7 cellular contexts compared by ENCODE assay signal in the genomic region with DNA sequence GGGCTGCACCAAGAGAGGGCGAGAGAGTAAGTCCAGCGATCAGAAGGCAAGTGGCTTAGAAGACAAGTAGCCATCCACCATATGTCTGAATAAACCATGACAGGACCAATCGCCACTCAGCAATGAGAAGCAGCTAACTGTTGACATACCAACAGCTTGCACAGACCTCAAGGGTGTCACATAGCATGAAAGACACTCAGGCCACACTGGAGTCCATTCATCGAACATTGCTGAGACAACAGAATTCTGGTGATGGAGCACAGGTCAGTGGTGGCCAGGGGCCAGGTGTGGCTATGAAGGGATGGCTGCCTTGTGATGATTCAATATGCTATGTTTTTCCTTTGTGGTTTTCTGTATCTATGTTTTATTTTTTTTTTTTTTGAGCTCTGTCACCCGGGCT.
A peak's percentile ranks its signal among the peaks of the same experiment; 100 is the strongest.
DNase-seq lines count a peak whose midpoint lies in the region; TF ChIP-seq lines count a peak whose summit lies in the region.
"Not testable (repeated sequence)": the region's sequence is repeated elsewhere in the genome, so short reads cannot be mapped to it uniquely, and the experiment has no call there.

No MANE protein-coding gene starts in this region.

- POLR2A ChIA-PET in AG04449 (lab: Yijun Ruan, JAX): not testable (repeated sequence)

- peaks cover 14% of the 10 kb centered on the region for H3K36me3 ChIP-seq in brain microvascular endothelial cell (replicated peaks)

- H3K4me3 ChIP-seq in AG04449 (ENCODE audit: low read depth, low read length); brain microvascular endothelial cell (ENCODE audit: low read depth, low read length); fibroblast of mammary gland (ENCODE audit: control insufficient read depth, low read depth, low read length): not testable (repeated sequence)

- in situ Hi-C loops in brain microvascular endothelial cell (cut with HindIII; ENCODE audit: low pct_ligation_motif_present, low sequenced_read_pairs): not testable (repeated sequence)

- DNase-seq in AG04449 (ENCODE audit: low read depth, low spot score): peak; percentile 14
- peak; percentile 66 for DNase-seq in EH (ENCODE audit: low read depth)
- DNase-seq in HT1080 (ENCODE audit: low read depth): peak; percentile 11
- peak; percentile 64 for DNase-seq in RPMI7951 (ENCODE audit: low read depth)
- DNase-seq in brain microvascular endothelial cell: peak; percentile 4
- DNase-seq in fibroblast of mammary gland (ENCODE audit: low read depth): peak; percentile 12
- peak; percentile 65 for DNase-seq in kidney tubule cell (ENCODE audit: low spot score)

- not testable (repeated sequence) for H3K27me3 ChIP-seq in brain microvascular endothelial cell (replicated peaks)

- not testable (repeated sequence) for TF ChIP-seq CTCF in AG04449 (IDR thresholded peaks at IDR 0.05; ENCODE audit: insufficient read depth, low read length, missing control alignments); brain microvascular endothelial cell (IDR thresholded peaks at IDR 0.05; ENCODE audit: low read depth, low read length, missing control alignments); fibroblast of mammary gland (conservative IDR thresholded peaks at IDR 0.05; ENCODE audit: control insufficient read depth, insufficient read depth, low read depth, low read length)

- not testable (repeated sequence) for H3K27ac ChIP-seq in brain microvascular endothelial cell

- CTCF ChIA-PET in AG04449 (lab: Yijun Ruan, JAX): interaction anchor here (1.0 to 5.7 kb wide), 4 partner anchors 134 to 235 kb away, joined by 3 to 31 read pairs (median 20); no protein-coding TSS in a partner anchor

Comparison
In these comparisons a context has a peak if more than half of its experiments do, and no peak if none do; other contexts are left out.
1. DNase-seq: peak in every context shown above with its lines; median percentile 66 in EH; 65 in kidney tubule cell; 64 in RPMI7951; 14 in AG04449; 12 in fibroblast of mammary gland; 11 in HT1080; 4 in brain microvascular endothelial cell.